Comparison of ENCODE assay signal across 14 cellular contexts in genomic region chr16:48831081-48831722, GRCh38.
DNase-seq lines count a peak whose midpoint lies in the region; ATAC-seq and TF ChIP-seq lines count a peak whose summit lies in the region.
"Had no signal": no experiment of that assay in that cellular context is flagged by ENCODE, and none has a peak within 500 bp of the region (broad histone marks: within the 10 kb centered on the region; RNA-seq: fewer than 3 reads in every experiment).

No MANE protein-coding gene starts in this region.

- H3K79me2 ChIP-seq in OCI-LY1 (ENCODE audit: insufficient read depth, low read length) (no peaks in the 10 kb centered on the region), hepatocyte (no peaks in the 10 kb centered on the region)

- H3K27ac ChIP-seq in 22Rv1 (no peak overlapping the region), OCI-LY1 (ENCODE audit: low read depth, low read length, poor library complexity, severe bottlenecking) (no peak overlapping the region), hepatocyte (no peak overlapping the region), sigmoid colon (no peak overlapping the region)
- H3K27ac ChIP-seq: BLaER1, cardiac muscle cell, skin epidermis had no signal

- no peaks in the 10 kb centered on the region for H3K36me3 ChIP-seq in OCI-LY1 (ENCODE audit: insufficient read depth, low read length)
- H3K36me3 ChIP-seq in hepatocyte (replicated peaks; ENCODE audit: insufficient read depth, low read depth): no peaks in the 10 kb centered on the region
- H3K36me3 ChIP-seq in sigmoid colon: no peaks in the 10 kb centered on the region
- H3K36me3 ChIP-seq: BLaER1, cardiac muscle cell had no signal

- H2AFZ ChIP-seq in OCI-LY1 (ENCODE audit: low read length): no peak overlapping the region
- H2AFZ ChIP-seq in hepatocyte: no peak overlapping the region

- no peak for TF ChIP-seq POLR2A in sigmoid colon (IDR thresholded peaks at IDR 0.05)

- H3K4me2 ChIP-seq in OCI-LY1 (ENCODE audit: low read length): no peak overlapping the region
- H3K4me2 ChIP-seq in hepatocyte: no peak overlapping the region
- H3K4me2 ChIP-seq: BLaER1 had no signal

- H3F3A ChIP-seq in OCI-LY1 (ENCODE audit: insufficient read depth, low read length): no peaks in the 10 kb centered on the region

- DNase-seq in GM12864 (ENCODE audit: low read depth) (no peak), hepatocyte (ENCODE audit: low spot score) (no peak), sigmoid colon (no peak)
- DNase-seq in activated effector memory CD4-positive, alpha-beta T cell treated with Interleukin-2 at 50 U/mL for 16 hours: no peak
- DNase-seq: activated CD4-positive, alpha-beta T cell treated with anti-CD3 and anti-CD28 coated beads, Interleukin-2, amount 50 U/mL, for 48 hours; erythroblast; NCI-H510A had no signal

- no peak for ATAC-seq in GM21367 (IDR thresholded peaks at IDR 0.05; ENCODE audit: unreplicated experiment)
- no peak for ATAC-seq in HG02981 (IDR thresholded peaks at IDR 0.05; ENCODE audit: unreplicated experiment)

- H4K20me1 ChIP-seq in OCI-LY1 (ENCODE audit: insufficient read depth, low read length) (no peaks in the 10 kb centered on the region), hepatocyte (ENCODE audit: insufficient read depth, poor library complexity, severe bottlenecking) (no peaks in the 10 kb centered on the region)
- H4K20me1 ChIP-seq: BLaER1 had no signal

- no peak for TF ChIP-seq EP300 in sigmoid colon (IDR thresholded peaks at IDR 0.05)

- TF ChIP-seq CTCF in 22Rv1 (IDR thresholded peaks at IDR 0.05) (peak; percentile 29; the same call in 1 of the 2 replicates), GM12864 (IDR thresholded peaks at IDR 0.05; ENCODE audit: low read depth, low read length, missing control alignments) (peak; percentile 49), OCI-LY1 (IDR thresholded peaks at IDR 0.05; ENCODE audit: low read length) (peak; percentile 16; the same call in 1 of the 2 replicates), hepatocyte (IDR thresholded peaks at IDR 0.05; ENCODE audit: poor library complexity) (peak; percentile 16), sigmoid colon (IDR thresholded peaks at IDR 0.05) (no peak)

- H3K9me2 ChIP-seq in OCI-LY1 (ENCODE audit: low read depth, low read length) (no peaks in the 10 kb centered on the region), hepatocyte (replicated peaks; ENCODE audit: insufficient read depth) (no peaks in the 10 kb centered on the region)

- H3K9me3 ChIP-seq in OCI-LY1 (ENCODE audit: low read length) (no peaks in the 10 kb centered on the region), hepatocyte (ENCODE audit: low read depth) (no peaks in the 10 kb centered on the region), sigmoid colon (no peaks in the 10 kb centered on the region)
- H3K9me3 ChIP-seq: BLaER1 had no signal

- intact Hi-C loops in sigmoid colon (cut with DNase I): loop anchor here (10.0 kb wide), 1 partner anchor 524 kb away; no protein-coding TSS in a partner anchor

- no peak overlapping the region for H3K9ac ChIP-seq in OCI-LY1 (ENCODE audit: low read length)
- H3K9ac ChIP-seq: BLaER1 had no signal

- no peaks in the 10 kb centered on the region for H3K4me1 ChIP-seq in OCI-LY1 (ENCODE audit: insufficient read depth, low read length, severe bottlenecking)
- H3K4me1 ChIP-seq in hepatocyte (ENCODE audit: insufficient read depth): no peaks in the 10 kb centered on the region
- H3K4me1 ChIP-seq in sigmoid colon: no peaks in the 10 kb centered on the region
- H3K4me1 ChIP-seq: BLaER1 had no signal

- 33% methylated on average over 4 of the region's 4 CpGs for WGBS in hepatocyte (ENCODE audit: low lambda C conversion rate, missing lambda C conversion rate)
- WGBS in sigmoid colon, 2 donors: 34 to 37% methylated on average over 4 of the region's 4 CpGs

- H3K4me3 ChIP-seq in GM12864 (ENCODE audit: low read depth, low read length): no peak overlapping the region
- no peak overlapping the region for H3K4me3 ChIP-seq in OCI-LY1 (ENCODE audit: low read depth, low read length, poor library complexity, severe bottlenecking)
- H3K4me3 ChIP-seq in hepatocyte: no peak overlapping the region
- H3K4me3 ChIP-seq in sigmoid colon: no peak overlapping the region
- H3K4me3 ChIP-seq: BLaER1, cardiac muscle cell, skin epidermis had no signal

- H3K27me3 ChIP-seq in OCI-LY1 (ENCODE audit: insufficient read depth, low read length): no peaks in the 10 kb centered on the region
- no peaks in the 10 kb centered on the region for H3K27me3 ChIP-seq in hepatocyte
- H3K27me3 ChIP-seq in sigmoid colon: no peaks in the 10 kb centered on the region
- H3K27me3 ChIP-seq: BLaER1, cardiac muscle cell had no signal

Comparison
In these comparisons a context has a peak if more than half of its experiments do, and no peak if none do; other contexts are left out.
1. CTCF ChIP-seq: peak in 22Rv1 (single experiment), GM12864 (single experiment), OCI-LY1 (single experiment) and hepatocyte (single experiment); none in sigmoid colon (0 of 4).